28 cellular contexts compared by ENCODE assay signal in the genomic region with DNA sequence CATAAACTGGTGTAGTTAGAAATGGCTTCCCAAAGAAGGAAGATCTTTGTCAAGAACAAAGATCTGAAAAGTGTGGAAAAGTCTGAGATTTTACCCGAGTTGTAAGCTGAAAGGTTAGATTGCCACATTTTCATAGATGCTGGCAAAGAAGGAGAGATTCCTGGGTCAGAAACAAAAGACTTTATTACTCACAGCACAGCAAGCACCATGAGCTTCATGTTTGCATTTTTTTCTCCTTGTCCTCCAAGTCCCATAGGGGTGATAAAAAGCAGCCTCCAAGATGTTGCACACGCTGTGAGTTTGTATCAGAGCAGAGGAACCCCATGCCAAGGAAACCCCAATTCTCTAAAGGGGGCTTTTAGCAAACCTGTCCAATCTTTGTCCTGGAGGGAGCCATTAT.
"Had no signal": no experiment of that assay in that cellular context is flagged by ENCODE, and none has a peak within 500 bp of the region (broad histone marks: within the 10 kb centered on the region; RNA-seq: fewer than 3 reads in every experiment).

No MANE protein-coding gene starts in this region.

- DNase-seq: activated CD4-positive, alpha-beta T cell treated with anti-CD3 and anti-CD28 coated beads for 1 hour; activated CD4-positive, alpha-beta T cell treated with anti-CD3 and anti-CD28 coated beads for 48 hours; activated CD4-positive, CD25-positive, alpha-beta regulatory T cell; activated CD8-positive, alpha-beta T cell treated with anti-CD3 and anti-CD28 coated beads for 36 hours; activated effector memory CD4-positive, alpha-beta T cell treated with anti-CD3 and anti-CD28 coated beads, Interleukin-2, amount 50 U/mL, for 16 hours; activated naive CD4-positive, alpha-beta T cell; activated naive CD4-positive, alpha-beta T cell treated with anti-CD3 and anti-CD28 coated beads, Interleukin-2, amount 50 U/mL, for 16 hours; activated naive CD8-positive, alpha-beta T cell treated with anti-CD3 and anti-CD28 coated beads for 36 hours; activated T-cell treated with anti-CD3 and anti-CD28 coated beads, Interleukin-2, amount 50 U/mL, for 1 hour; activated T-cell treated with anti-CD3 and anti-CD28 coated beads, Interleukin-2, amount 50 U/mL, for 72 hours; amniotic stem cell; aorta; brain microvascular endothelial cell; Karpas-422; NCI-H1105; NCI-H1417 treated with DMSO at 0.1 percent for 48 hours; NCI-H187 treated with DMSO at 0.1 percent for 48 hours; NCI-H2081; NCI-H226; NCI-H446 treated with DMSO at 0.1 percent for 48 hours; SHP77; SJCRH30; T1000; WERI-Rb-1 had no signal

- ATAC-seq: activated CD8-positive, alpha-beta T cell treated with anti-CD3 and anti-CD28 coated beads for 36 hours; activated T-cell treated with anti-CD3 and anti-CD28 coated beads, Interleukin-2, amount 50 U/mL, for 72 hours; activated T-helper 17 cell treated with anti-CD3 and anti-CD28 coated beads, Interleukin-2, amount 50 U/mL, for 72 hours; Panc1 had no signal

- H3K4me3 ChIP-seq: cardiac muscle cell, SJCRH30, SK-N-MC had no signal
